Comparison of ENCODE assay signal across 1 cellular context in the genomic region with DNA sequence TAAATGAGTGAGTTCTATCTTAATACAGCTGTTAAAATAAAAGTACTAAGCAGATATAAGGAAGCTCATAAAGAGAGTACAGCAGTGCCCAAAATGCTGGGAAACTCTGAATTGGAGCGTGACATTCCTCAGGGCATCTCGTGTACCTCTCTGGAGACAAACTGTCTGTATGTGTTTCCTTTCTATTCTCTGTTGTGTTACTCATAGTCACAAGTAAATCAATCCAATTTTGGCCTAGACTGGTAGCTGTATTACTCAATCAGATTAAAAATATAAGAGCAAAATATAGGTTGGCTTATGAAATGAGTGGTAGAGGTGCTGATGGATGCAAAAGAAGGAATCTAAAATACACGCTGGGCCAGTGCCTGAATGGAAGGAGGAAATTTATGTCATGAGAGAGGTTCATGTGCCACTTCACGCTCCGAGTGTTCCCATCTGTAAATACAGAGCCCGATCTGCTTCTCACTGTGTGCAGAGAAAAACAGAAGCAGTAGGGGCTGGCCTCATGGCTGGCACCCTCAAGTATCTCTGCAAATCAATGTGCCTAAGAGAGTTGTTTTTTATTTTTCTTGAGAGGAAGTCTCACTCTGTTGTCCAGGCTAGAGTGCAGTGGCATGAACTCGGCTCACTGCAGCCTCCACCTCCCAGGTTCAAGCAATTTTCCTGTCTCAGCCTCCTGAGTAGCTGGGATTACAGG.
TF ChIP-seq lines count a peak whose summit lies in the region.

No MANE protein-coding gene starts in this region.

TF ChIP-seq in IMR-90, 13 proteins besides CTCF, POLR2A, EP300 and RAD21:
- TF ChIP-seq RFX5 (IDR thresholded peaks at IDR 0.05; ENCODE audit: low read depth, low read length): no peak
- TF ChIP-seq CHD1 (IDR thresholded peaks at IDR 0.05; ENCODE audit: low read depth, low read length): no peak
